19 cellular contexts compared by ENCODE assay signal in the genomic region with DNA sequence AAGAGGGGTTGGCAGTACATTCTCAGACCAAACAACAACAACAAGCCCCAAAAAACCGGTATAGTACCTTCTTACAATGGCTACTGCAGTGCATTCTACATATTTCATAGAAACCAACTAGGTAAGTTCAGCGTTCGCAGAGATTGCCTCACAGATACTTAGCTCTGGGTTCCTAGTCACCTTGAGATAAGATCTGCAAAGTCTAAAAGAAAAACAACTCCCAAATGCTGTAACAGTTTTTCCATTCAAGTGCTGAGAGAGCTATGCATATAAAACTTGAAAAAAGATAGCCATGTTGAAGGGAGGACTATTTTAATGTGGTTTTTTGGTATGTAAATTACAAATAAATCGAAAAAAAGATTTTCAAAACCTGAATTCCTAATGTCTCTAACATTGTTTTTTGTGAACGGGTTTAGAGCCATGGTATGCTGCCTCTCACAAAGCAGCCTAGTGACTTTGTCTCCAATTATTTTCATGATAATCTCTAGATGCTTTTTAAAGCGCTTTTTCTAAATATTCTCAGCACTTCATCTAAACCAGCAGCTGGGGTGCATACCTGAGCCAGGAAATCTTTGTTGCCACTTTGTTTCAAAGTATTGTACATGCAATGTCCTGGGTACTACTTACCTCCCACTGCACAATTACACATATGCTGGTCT.
"Had no signal": no experiment of that assay in that cellular context is flagged by ENCODE, and none has a peak within 500 bp of the region (broad histone marks: within the 10 kb centered on the region; RNA-seq: fewer than 3 reads in every experiment).

No MANE protein-coding gene starts in this region.

- H3K4me1 ChIP-seq: tibial nerve, uterus had no signal

- H3K27me3 ChIP-seq: brain microvascular endothelial cell, neutrophil, tibial nerve, uterus had no signal

- H3K4me1 Mint-ChIP-seq: immature natural killer cell had no signal

- H3K4me3 Mint-ChIP-seq: activated B cell treated with CpG ODN at 0.5 μM for 24 hours; activated CD8-positive, alpha-beta T cell treated with anti-CD3 and anti-CD28 coated beads for 36 hours; activated naive CD4-positive, alpha-beta T cell treated with anti-CD3 and anti-CD28 coated beads for 36 hours; activated naive CD8-positive, alpha-beta T cell treated with anti-CD3 and anti-CD28 coated beads, Interleukin-2, amount 50 U/mL, for 24 hours; immature natural killer cell; natural killer cell treated with Interleukin-12 subunit alpha and Interleukin-12 subunit beta and Interleukin-15 and Interleukin-18, amount 100 ng/mL, for 72 hours; stimulated activated naive CD8-positive, alpha-beta T cell treated with anti-CD3 and anti-CD28 coated beads, Interleukin-15, Interleukin-2, amounts not matched to agents 100 ng/mL and 50 ng/mL, for 24 hours had no signal

- H3K36me3 Mint-ChIP-seq: natural killer cell treated with Interleukin-12 subunit alpha and Interleukin-12 subunit beta and Interleukin-15 and Interleukin-18, amount 100 ng/mL, for 72 hours had no signal

- DNase-seq: activated B cell treated with CpG ODN at 0.5 μM for 24 hours; activated CD4-positive, alpha-beta T cell treated with anti-CD3 and anti-CD28 coated beads for 48 hours; activated CD8-positive, alpha-beta T cell treated with anti-CD3 and anti-CD28 coated beads for 36 hours; activated naive CD4-positive, alpha-beta T cell treated with anti-CD3 and anti-CD28 coated beads for 36 hours; activated naive CD8-positive, alpha-beta T cell treated with anti-CD3 and anti-CD28 coated beads, Interleukin-2, amount 50 U/mL, for 24 hours; activated T-cell treated with anti-CD3 and anti-CD28 coated beads, Interleukin-2, amount 50 U/mL, for 1 hour; anterior cingulate cortex; brain microvascular endothelial cell; central memory CD4-positive, alpha-beta T cell; immature natural killer cell; retina; stimulated activated CD4-positive, alpha-beta T cell treated with anti-CD3 and anti-CD28 coated beads, Interleukin-1b, Interleukin-23, amount 100 ng/mL, for 48 hours; uterus had no signal

- H3K27ac ChIP-seq: brain microvascular endothelial cell, coronary artery, neutrophil, tibial nerve, uterus had no signal

- H3K9me3 Mint-ChIP-seq: activated B cell treated with CpG ODN at 0.5 μM for 24 hours; activated CD8-positive, alpha-beta T cell treated with anti-CD3 and anti-CD28 coated beads for 36 hours; activated naive CD4-positive, alpha-beta T cell treated with anti-CD3 and anti-CD28 coated beads for 36 hours; activated naive CD8-positive, alpha-beta T cell treated with anti-CD3 and anti-CD28 coated beads, Interleukin-2, amount 50 U/mL, for 24 hours; activated T-helper 2 cell treated with anti-CD3 and anti-CD28 coated beads, Interferon-gamma antibody, Interleukin-2, Interleukin-4, amounts not matched to agents 10 μg/mL and 5 μg/mL and 100 μg/mL, durations not matched to agents 14 hours and 24 hours and 36 hours; immature natural killer cell; natural killer cell treated with Interleukin-12 subunit alpha and Interleukin-12 subunit beta and Interleukin-15 and Interleukin-18, amount 100 ng/mL, for 72 hours; stimulated activated naive CD8-positive, alpha-beta T cell treated with anti-CD3 and anti-CD28 coated beads, Interleukin-15, Interleukin-2, amounts not matched to agents 100 ng/mL and 50 ng/mL, for 24 hours had no signal

- H3K9me3 ChIP-seq: neutrophil, tibial nerve, uterus had no signal

- H3K27me3 Mint-ChIP-seq: activated B cell treated with CpG ODN at 0.5 μM for 24 hours; activated CD8-positive, alpha-beta T cell treated with anti-CD3 and anti-CD28 coated beads for 36 hours; activated naive CD8-positive, alpha-beta T cell treated with anti-CD3 and anti-CD28 coated beads, Interleukin-2, amount 50 U/mL, for 24 hours; natural killer cell treated with Interleukin-12 subunit alpha and Interleukin-12 subunit beta and Interleukin-15 and Interleukin-18, amount 100 ng/mL, for 72 hours; stimulated activated naive CD8-positive, alpha-beta T cell treated with anti-CD3 and anti-CD28 coated beads, Interleukin-15, Interleukin-2, amounts not matched to agents 100 ng/mL and 50 ng/mL, for 24 hours had no signal

- H3K27ac Mint-ChIP-seq: activated CD8-positive, alpha-beta T cell treated with anti-CD3 and anti-CD28 coated beads for 36 hours; activated naive CD4-positive, alpha-beta T cell treated with anti-CD3 and anti-CD28 coated beads for 36 hours; activated T-helper 2 cell treated with anti-CD3 and anti-CD28 coated beads, Interferon-gamma antibody, Interleukin-2, Interleukin-4, amounts not matched to agents 10 μg/mL and 5 μg/mL and 100 μg/mL, durations not matched to agents 14 hours and 24 hours and 36 hours; natural killer cell treated with Interleukin-12 subunit alpha and Interleukin-12 subunit beta and Interleukin-15 and Interleukin-18, amount 100 ng/mL, for 72 hours; stimulated activated naive CD8-positive, alpha-beta T cell treated with anti-CD3 and anti-CD28 coated beads, Interleukin-15, Interleukin-2, amounts not matched to agents 100 ng/mL and 50 ng/mL, for 24 hours had no signal

- H3K36me3 ChIP-seq: brain microvascular endothelial cell, uterus had no signal

- H3K4me3 ChIP-seq: coronary artery, tibial nerve, uterus had no signal

- ATAC-seq: activated CD8-positive, alpha-beta T cell treated with anti-CD3 and anti-CD28 coated beads for 36 hours; natural killer cell treated with Interleukin-12 subunit alpha and Interleukin-12 subunit beta and Interleukin-15 and Interleukin-18, amount 100 ng/mL, for 72 hours had no signal
